In genomic region chr10:105085980-105086379, GRCh38 we compare ENCODE assay signal across 7 cellular contexts.
"Had no signal": no experiment of that assay in that cellular context is flagged by ENCODE, and none has a peak within 500 bp of the region (broad histone marks: within the 10 kb centered on the region; RNA-seq: fewer than 3 reads in every experiment).

No MANE protein-coding gene starts in this region.

- H2AFZ ChIP-seq: GM23338 had no signal

- H3K4me2 ChIP-seq: GM23338 had no signal

- H3K4me3 ChIP-seq: GM23338 had no signal

- DNase-seq: H9, HCEC 1CT, KG1 had no signal

- ATAC-seq: GM23338 had no signal

- FAIRE-seq: H1, H54, HTR-8/SVneo had no signal
